ENCODE assay signal across 7 cellular contexts in the genomic region with DNA sequence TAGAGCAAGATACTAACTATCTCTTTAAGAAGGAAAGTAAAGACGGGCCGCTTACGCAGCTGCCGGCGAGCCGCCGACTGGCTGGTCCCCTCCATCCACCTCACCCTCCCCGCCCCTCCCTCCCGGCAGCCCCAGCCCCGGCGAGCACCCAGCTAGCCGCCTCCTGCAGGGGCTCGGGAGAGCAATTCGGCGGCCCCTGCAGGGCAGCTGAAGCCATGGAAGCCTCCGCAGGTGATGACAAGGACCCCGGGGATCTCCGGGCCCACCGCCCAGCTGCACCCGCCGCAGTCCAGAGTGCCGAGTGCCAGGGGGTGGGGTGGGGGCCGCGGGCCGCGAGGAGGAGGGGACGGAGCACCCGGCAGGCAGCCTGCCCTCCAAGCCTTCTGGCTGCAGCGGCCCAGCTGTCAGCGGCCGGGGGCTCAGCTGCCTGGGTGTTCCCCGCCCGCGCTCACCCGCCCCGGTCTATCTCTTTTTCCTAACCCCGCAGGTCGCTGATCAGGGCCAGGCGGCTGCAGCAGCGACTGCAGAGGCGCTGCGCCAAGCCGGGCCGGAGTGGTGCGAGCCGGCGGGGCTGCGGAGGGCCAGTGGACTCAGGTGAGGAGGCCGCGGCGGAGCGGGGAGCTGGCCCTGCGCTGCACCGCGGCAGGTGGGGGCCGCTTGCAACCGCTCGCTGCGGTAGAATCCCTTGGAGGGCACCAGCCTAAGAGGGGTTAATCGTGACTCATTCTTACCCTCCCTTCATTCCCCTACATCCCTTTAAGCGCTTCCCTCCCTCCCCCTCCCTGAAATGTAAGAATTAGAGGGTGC. TPM values are rescaled to one million over a fixed set of nuclear protein-coding genes. Genes with fewer than 3 reads are reported as not detected.
DNase-seq lines count a peak whose midpoint lies in the region; ATAC-seq and TF ChIP-seq lines count a peak whose summit lies in the region.

A gene with protein sequence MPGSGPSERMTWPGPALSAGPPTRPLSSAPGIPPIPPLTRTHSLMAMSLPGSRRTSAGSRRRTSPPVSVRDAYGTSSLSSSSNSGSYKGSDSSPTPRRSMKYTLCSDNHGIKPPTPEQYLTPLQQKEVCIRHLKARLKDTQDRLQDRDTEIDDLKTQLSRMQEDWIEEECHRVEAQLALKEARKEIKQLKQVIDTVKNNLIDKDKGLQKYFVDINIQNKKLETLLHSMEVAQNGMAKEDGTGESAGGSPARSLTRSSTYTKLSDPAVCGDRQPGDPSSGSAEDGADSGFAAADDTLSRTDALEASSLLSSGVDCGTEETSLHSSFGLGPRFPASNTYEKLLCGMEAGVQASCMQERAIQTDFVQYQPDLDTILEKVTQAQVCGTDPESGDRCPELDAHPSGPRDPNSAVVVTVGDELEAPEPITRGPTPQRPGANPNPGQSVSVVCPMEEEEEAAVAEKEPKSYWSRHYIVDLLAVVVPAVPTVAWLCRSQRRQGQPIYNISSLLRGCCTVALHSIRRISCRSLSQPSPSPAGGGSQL (plus strand): TSS at position 128 of the 807 bp plus-strand sequence. CDS start 29,946 bp downstream, outside the sequence.

- H3K4me3 Mint-ChIP-seq in progenitor cell of endocrine pancreas (ENCODE audit: low read depth): peak within 1 kb of the TSS; percentile 76

- H3K27ac ChIP-seq in transverse colon: peak within 1 kb of the TSS; percentile 54 to 76 (median 73)

- TF ChIP-seq CTCF in progenitor cell of endocrine pancreas (IDR thresholded peaks at IDR 0.05; ENCODE audit: unreplicated experiment) (peak; percentile 26), transverse colon (IDR thresholded peaks at IDR 0.05) (no peak)

- peak within 1 kb of the TSS; percentile 71 for H3K27ac Mint-ChIP-seq in progenitor cell of endocrine pancreas

- H3K4me3 ChIP-seq in Jurkat, Clone E6-1 (ENCODE audit: low read length): peak within 1 kb of the TSS; percentile 64
- H3K4me3 ChIP-seq in transverse colon: peak within 1 kb of the TSS; percentile 52 to 76 (median 72)

- H3K36me3 Mint-ChIP-seq in progenitor cell of endocrine pancreas (ENCODE audit: insufficient read depth): no peaks in the 10 kb centered on the region

- peaks cover 0 to 16% (median 14%) of the 10 kb centered on the region in 4 donors for H3K4me1 ChIP-seq in transverse colon

- in situ Hi-C loops in transverse colon (cut with MboI; ENCODE audit: low pct_ligation_motif_present in 1 of 4, low pct_unique_long_range_greater_than_20kb in 1 of 4, low sequenced_read_pairs in 3 of 4): no loop called here

- H3K27me3 Mint-ChIP-seq in progenitor cell of endocrine pancreas: peaks cover 10% of the 10 kb centered on the region

- DNase-seq in Jurkat, Clone E6-1 (ENCODE audit: low read depth, low spot score): peak; percentile 69
- DNase-seq in T-helper 1 cell (peak; percentile 55 to 81 (median 72)), amniotic stem cell (lab: John Stamatoyannopoulos, UW) (peak; percentile 61), left cardiac atrium (peak; percentile 78), progenitor cell of endocrine pancreas (ENCODE audit: low spot score, unreplicated experiment) (peak; percentile 34), transverse colon (peak; percentile 81)

- WGBS in transverse colon (ENCODE audit: low coverage in 1 of 2), 2 donors: 1% methylated on average over 39 of the region's 61 CpGs; no CpG with 5 or more reads in 1 of the 2 donors

- no peak for TF ChIP-seq EP300 in transverse colon (IDR thresholded peaks at IDR 0.05; ENCODE audit: low read depth)

- no peak for TF ChIP-seq POLR2A in transverse colon (IDR thresholded peaks at IDR 0.05)

- no peaks in the 10 kb centered on the region for H3K36me3 ChIP-seq in transverse colon

- H3K9me3 ChIP-seq in transverse colon: no peaks in the 10 kb centered on the region

- H3K27me3 ChIP-seq in transverse colon: no peaks in the 10 kb centered on the region

- ATAC-seq in GM18907 (IDR thresholded peaks at IDR 0.05; ENCODE audit: unreplicated experiment) (peak; percentile 74), left cardiac atrium (peak; percentile 92 to 95)

- H3K9me3 Mint-ChIP-seq in progenitor cell of endocrine pancreas (ENCODE audit: low read depth): no peaks in the 10 kb centered on the region

- H3K4me1 Mint-ChIP-seq in progenitor cell of endocrine pancreas (ENCODE audit: low read depth): peaks cover 8% of the 10 kb centered on the region

- intact Hi-C loops in left cardiac atrium (cut with DNase I): no loop called here
- intact Hi-C loops in transverse colon (cut with DNase I; ENCODE audit: low total_unique reads): no loop called here

RNA-seq across cellular contexts. Expression of the gene that starts here (rescaled TPM):
- polyA plus RNA-seq in Jurkat, Clone E6-1 (2012; ENCODE audit: insufficient read depth, insufficient read length): 3.5 TPM
- total RNA-seq in left cardiac atrium (1 to 10 TPM; 4.6 to 5.5 TPM), progenitor cell of endocrine pancreas (2.7 and 3.3 TPM in 2 replicates), transverse colon (1 to 10 TPM; 2.2 to 2.6 (median 2.3) TPM)

Comparison
In these comparisons a context has a peak if more than half of its experiments do, and no peak if none do; other contexts are left out.
1. Peak in every context shown above with its lines: DNase-seq, ATAC-seq, H3K4me3 ChIP-seq and H3K27ac ChIP-seq.